In genomic region chr19:27774827-27775226, GRCh38 we compare ENCODE assay signal across 11 cellular contexts.
A peak's percentile ranks its signal among the peaks of the same experiment; 100 is the strongest.
DNase-seq lines count a peak whose midpoint lies in the region; ATAC-seq, FAIRE-seq and TF ChIP-seq lines count a peak whose summit lies in the region.
"Had no signal": no experiment of that assay in that cellular context is flagged by ENCODE, and none has a peak within 500 bp of the region (broad histone marks: within the 10 kb centered on the region; RNA-seq: fewer than 3 reads in every experiment).

No MANE protein-coding gene starts in this region.

- DNase-seq in cardiac muscle cell (ENCODE audit: low read depth in 1 of 2, low spot score in 1 of 2), result no peak
- no peak for DNase-seq in left ventricle myocardium superior
- DNase-seq in LNCaP clone FGC (ENCODE audit: low read depth), result no peak
- no peak for DNase-seq in astrocyte of the cerebellum (ENCODE audit: low read depth)
- DNase-seq in smooth muscle cell (lab: John Stamatoyannopoulos, UW; ENCODE audit: unreplicated experiment), result no peak
- no peak for DNase-seq in kidney
- DNase-seq: cerebellar nuclear complex, T-cell had no signal

- no peak overlapping the region for H3K4me3 ChIP-seq in cardiac muscle cell
- H3K4me3 ChIP-seq in LNCaP clone FGC (ENCODE audit: low read depth, low read length), result no peak overlapping the region
- no peak overlapping the region for H3K4me3 ChIP-seq in astrocyte of the cerebellum (ENCODE audit: low read depth, low read length)
- H3K4me3 ChIP-seq in smooth muscle cell, result no peak overlapping the region
- H3K4me3 ChIP-seq in kidney (ENCODE audit: low read length in 2 of 2), result no peak overlapping the region

- H3K4me1 ChIP-seq in cardiac muscle cell (ENCODE audit: low read depth), result no peaks in the 10 kb centered on the region
- no peaks in the 10 kb centered on the region for H3K4me1 ChIP-seq in smooth muscle cell (ENCODE audit: low read depth)
- H3K4me1 ChIP-seq in kidney (ENCODE audit: control insufficient read depth in 1 of 2, insufficient read depth in 1 of 2, low read depth in 1 of 2, low read length in 2 of 2), result no peaks in the 10 kb centered on the region

- intact Hi-C loops in left ventricle myocardium superior (cut with micrococcal nuclease) (no loop called here), kidney (cut with DNase I) (no loop called here)

- no peaks in the 10 kb centered on the region for H4K20me1 ChIP-seq in smooth muscle cell (ENCODE audit: low read depth)

- no peaks in the 10 kb centered on the region for H3K27me3 ChIP-seq in cardiac muscle cell
- no peaks in the 10 kb centered on the region for H3K27me3 ChIP-seq in smooth muscle cell (ENCODE audit: low read depth)

- H2AFZ ChIP-seq in smooth muscle cell (ENCODE audit: low read depth), result no peak overlapping the region

- H3F3A ChIP-seq in smooth muscle cell (ENCODE audit: low read depth), result no peaks in the 10 kb centered on the region

- ATAC-seq in left ventricle myocardium superior (no peak), GM21515 (IDR thresholded peaks at IDR 0.05; ENCODE audit: unreplicated experiment) (no peak), HG02610 (IDR thresholded peaks at IDR 0.05; ENCODE audit: unreplicated experiment) (no peak)
- ATAC-seq: T-cell had no signal

- in situ Hi-C loops in astrocyte of the cerebellum (cut with HindIII; ENCODE audit: low sequenced_read_pairs), result no loop called here

- H3K4me2 ChIP-seq in smooth muscle cell, result no peak overlapping the region

- H3K9ac ChIP-seq in smooth muscle cell (ENCODE audit: low read depth) (no peak overlapping the region), kidney (ENCODE audit: low read length in 2 of 2) (no peak overlapping the region)

- 91% methylated on average over 7 of the region's 7 CpGs for WGBS in smooth muscle cell (ENCODE audit: low lambda C conversion rate)

- peaks cover 14% of the 10 kb centered on the region for H3K79me2 ChIP-seq in smooth muscle cell (ENCODE audit: low read depth)

- no peak overlapping the region for H3K27ac ChIP-seq in cardiac muscle cell
- H3K27ac ChIP-seq in smooth muscle cell (ENCODE audit: low read depth), result no peak overlapping the region
- no peak overlapping the region for H3K27ac ChIP-seq in kidney (ENCODE audit: low read depth in 2 of 2, low read length in 2 of 2)

- no peaks in the 10 kb centered on the region for H3K36me3 ChIP-seq in cardiac muscle cell
- H3K36me3 ChIP-seq in smooth muscle cell (ENCODE audit: low read depth), result peaks cover 34% of the 10 kb centered on the region
- peaks cover 0 to 6% of the 10 kb centered on the region in 2 donors for H3K36me3 ChIP-seq in kidney (ENCODE audit: control insufficient read depth in 1 of 2, insufficient read depth in 2 of 2, low read length in 2 of 2)

- TF ChIP-seq CTCF in cardiac muscle cell (IDR thresholded peaks at IDR 0.05; ENCODE audit: low read depth, low read length) (peak; percentile 9), LNCaP clone FGC (IDR thresholded peaks at IDR 0.05; ENCODE audit: control insufficient read depth, extremely low read depth, insufficient read depth) (peak; percentile 30; the same call in 1 of the 2 replicates), astrocyte of the cerebellum (IDR thresholded peaks at IDR 0.05; ENCODE audit: low read depth, low read length, missing control alignments) (peak; percentile 26), smooth muscle cell (IDR thresholded peaks at IDR 0.05; ENCODE audit: borderline replicate concordance, insufficient read depth, poor library complexity, severe bottlenecking) (peak; percentile 6), kidney (IDR thresholded peaks at IDR 0.05; ENCODE audit: borderline replicate concordance, extremely low read depth, insufficient read depth) (no peak)

- no peak for FAIRE-seq in kidney (lab: Jason Lieb, UNC)
- FAIRE-seq: GM12892 had no signal

- H3K9me3 ChIP-seq in cardiac muscle cell (ENCODE audit: low read depth) (no peaks in the 10 kb centered on the region), smooth muscle cell (replicated peaks; ENCODE audit: low read depth) (peaks cover 10% of the 10 kb centered on the region), kidney (ENCODE audit: control insufficient read depth in 1 of 2, low read length in 2 of 2) (peaks cover 6 to 15% of the 10 kb centered on the region in 2 donors)
